In the genomic region with DNA sequence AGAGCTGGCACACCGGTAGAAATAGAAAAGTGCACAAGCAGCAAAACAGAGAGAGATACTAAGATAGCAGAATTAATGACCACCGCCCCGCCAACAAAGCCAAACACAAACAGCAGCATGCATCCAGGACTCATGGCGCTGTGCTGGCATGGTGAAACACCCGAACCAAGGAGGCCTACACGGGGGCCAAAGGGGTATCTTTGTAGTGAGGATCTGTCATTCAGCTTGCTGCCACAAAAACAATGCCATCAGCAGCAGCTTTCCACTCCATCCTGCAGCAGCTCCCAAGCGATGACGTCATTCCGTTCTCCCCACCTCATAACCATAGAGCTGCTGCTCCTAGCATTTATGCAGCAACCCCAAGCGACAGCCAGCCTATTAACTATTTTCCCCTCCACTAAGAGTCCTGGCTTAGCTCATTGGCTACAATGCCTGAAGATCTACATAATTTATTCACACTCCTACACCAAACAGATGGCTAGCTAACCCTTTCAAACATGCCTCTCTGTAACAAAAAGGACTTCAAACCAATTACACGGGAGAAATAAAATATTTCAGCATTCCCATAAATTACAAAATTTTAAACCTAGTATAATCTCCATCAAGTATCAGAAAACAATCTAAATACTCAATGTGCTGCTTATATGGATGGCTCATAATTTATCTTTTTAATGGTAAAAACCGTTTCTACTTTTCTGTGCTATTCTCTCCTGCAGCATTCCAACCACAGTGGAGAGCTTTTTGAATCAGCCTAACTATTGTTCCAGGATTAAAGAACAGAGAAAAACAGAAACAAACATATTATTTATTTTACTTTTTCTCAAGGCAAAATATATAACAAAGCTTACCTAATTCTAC, we compare ENCODE assay signal across 8 cellular contexts.
DNase-seq lines count a peak whose midpoint lies in the region; ATAC-seq and TF ChIP-seq lines count a peak whose summit lies in the region.
"Had no signal": no experiment of that assay in that cellular context is flagged by ENCODE, and none has a peak within 500 bp of the region (broad histone marks: within the 10 kb centered on the region; RNA-seq: fewer than 3 reads in every experiment).

No MANE protein-coding gene starts in this region.

- DNase-seq in NAMALWA (ENCODE audit: low spot score) (peak; percentile 32), WTC11 (ENCODE audit: low spot score) (peak; percentile 74), heart right ventricle (peak; percentile 17 to 76), pons (ENCODE audit: low spot score) (peak; percentile 99)
- no peak for DNase-seq in naive thymus-derived CD4-positive, alpha-beta T cell
- no peak for DNase-seq in activated T-helper 2 cell treated with anti-CD3 and anti-CD28 coated beads, Interferon-gamma antibody, Interleukin-2, Interleukin-4, amounts not matched to agents 10 μg/mL and 5 μg/mL and 100 μg/mL, durations not matched to agents 14 hours and 24 hours and 36 hours (ENCODE audit: low spot score)

- CTCF ChIA-PET in WTC11 (lab: Charles Lee), result interaction anchor here (0.9 to 8.2 kb wide), 9 partner anchors 10 to 264 kb away, joined by 3 to 97 read pairs (median 4); a partner anchor contains a TSS
- CTCF ChIA-PET in naive thymus-derived CD4-positive, alpha-beta T cell (lab: Charles Lee), result interaction anchor here (1.4 kb wide), 1 partner anchor 11 kb away, joined by 5 read pairs; no protein-coding TSS in a partner anchor

- WGBS in heart right ventricle, 2 donors, result 37 to 44% methylated on average over 12 of the region's 12 CpGs

- H3K4me3 Mint-ChIP-seq in WTC11, result no peak overlapping the region
- H3K4me3 Mint-ChIP-seq in naive thymus-derived CD4-positive, alpha-beta T cell, result no peak overlapping the region
- no peak overlapping the region for H3K4me3 Mint-ChIP-seq in activated T-helper 2 cell treated with anti-CD3 and anti-CD28 coated beads, Interferon-gamma antibody, Interleukin-2, Interleukin-4, amounts not matched to agents 10 μg/mL and 5 μg/mL and 100 μg/mL, durations not matched to agents 14 hours and 24 hours and 36 hours (ENCODE audit: low read depth)
- H3K4me3 Mint-ChIP-seq: T-helper 1 cell treated with Interleukin-12 subunit alpha and Interleukin-12 subunit beta and Interleukin-4 antibody, amounts not matched to agents 30 μg/mL and 1 μg/mL, for 36 hours had no signal

- H3K27ac Mint-ChIP-seq in WTC11, result no peak overlapping the region
- no peak overlapping the region for H3K27ac Mint-ChIP-seq in naive thymus-derived CD4-positive, alpha-beta T cell
- no peak overlapping the region for H3K27ac Mint-ChIP-seq in activated T-helper 2 cell treated with anti-CD3 and anti-CD28 coated beads, Interferon-gamma antibody, Interleukin-2, Interleukin-4, amounts not matched to agents 10 μg/mL and 5 μg/mL and 100 μg/mL, durations not matched to agents 14 hours and 24 hours and 36 hours
- H3K27ac Mint-ChIP-seq: T-helper 1 cell treated with Interleukin-12 subunit alpha and Interleukin-12 subunit beta and Interleukin-4 antibody, amounts not matched to agents 30 μg/mL and 1 μg/mL, for 36 hours had no signal

- intact Hi-C loops in heart right ventricle (cut with DNase I), result no loop called here
- intact Hi-C loops in naive thymus-derived CD4-positive, alpha-beta T cell (cut with micrococcal nuclease), result loop anchor here in 1 of 2 donors (1.0 kb wide), 1 partner anchor 10 kb away; no protein-coding TSS in a partner anchor
- intact Hi-C loops in activated T-helper 2 cell treated with anti-CD3 and anti-CD28 coated beads, Interferon-gamma antibody, Interleukin-2, Interleukin-4, amounts not matched to agents 10 μg/mL and 5 μg/mL and 100 μg/mL, durations not matched to agents 14 hours and 24 hours and 36 hours (cut with micrococcal nuclease), result no loop called here

- no peaks in the 10 kb centered on the region for H3K36me3 Mint-ChIP-seq in WTC11
- peaks cover 0 to 15% (median 6%) of the 10 kb centered on the region in 5 donors for H3K36me3 Mint-ChIP-seq in naive thymus-derived CD4-positive, alpha-beta T cell
- peaks cover 16% of the 10 kb centered on the region for H3K36me3 Mint-ChIP-seq in activated T-helper 2 cell treated with anti-CD3 and anti-CD28 coated beads, Interferon-gamma antibody, Interleukin-2, Interleukin-4, amounts not matched to agents 10 μg/mL and 5 μg/mL and 100 μg/mL, durations not matched to agents 14 hours and 24 hours and 36 hours (ENCODE audit: low read depth)

- no peaks in the 10 kb centered on the region for H3K27me3 Mint-ChIP-seq in WTC11 (ENCODE audit: low read depth)
- H3K27me3 Mint-ChIP-seq in naive thymus-derived CD4-positive, alpha-beta T cell, result no peaks in the 10 kb centered on the region
- no peaks in the 10 kb centered on the region for H3K27me3 Mint-ChIP-seq in activated T-helper 2 cell treated with anti-CD3 and anti-CD28 coated beads, Interferon-gamma antibody, Interleukin-2, Interleukin-4, amounts not matched to agents 10 μg/mL and 5 μg/mL and 100 μg/mL, durations not matched to agents 14 hours and 24 hours and 36 hours (ENCODE audit: low read depth)

- H3K27ac ChIP-seq in heart right ventricle, result peak overlapping the region in 1 of 10 donors; percentile 18
- H3K27ac ChIP-seq in naive thymus-derived CD4-positive, alpha-beta T cell (ENCODE audit: low read depth, low read length), result no peak overlapping the region

- H3K36me3 ChIP-seq in heart right ventricle, result peaks cover 0 to 12% (median 0%) of the 10 kb centered on the region in 9 donors
- H3K36me3 ChIP-seq in naive thymus-derived CD4-positive, alpha-beta T cell (ENCODE audit: control insufficient read depth in 2 of 3, insufficient read depth in 3 of 3, low read length in 3 of 3), result peaks cover 0 to 6% (median 0%) of the 10 kb centered on the region in 3 experiments

- TF ChIP-seq CTCF in WTC11 (IDR thresholded peaks at IDR 0.05) (no peak), heart right ventricle (IDR thresholded peaks at IDR 0.05) (no peak)

- H3K27me3 ChIP-seq in heart right ventricle, result no peaks in the 10 kb centered on the region
- no peaks in the 10 kb centered on the region for H3K27me3 ChIP-seq in naive thymus-derived CD4-positive, alpha-beta T cell (ENCODE audit: control insufficient read depth in 2 of 2, insufficient read depth in 2 of 2, low read length in 2 of 2)

- peak overlapping the region in 7 of 10 donors; percentile 6 to 40 (median 38) for H3K4me3 ChIP-seq in heart right ventricle
- no peak overlapping the region for H3K4me3 ChIP-seq in naive thymus-derived CD4-positive, alpha-beta T cell (ENCODE audit: low read length)

- no peaks in the 10 kb centered on the region for H3K9me3 Mint-ChIP-seq in WTC11
- H3K9me3 Mint-ChIP-seq in naive thymus-derived CD4-positive, alpha-beta T cell, result no peaks in the 10 kb centered on the region
- H3K9me3 Mint-ChIP-seq in activated T-helper 2 cell treated with anti-CD3 and anti-CD28 coated beads, Interferon-gamma antibody, Interleukin-2, Interleukin-4, amounts not matched to agents 10 μg/mL and 5 μg/mL and 100 μg/mL, durations not matched to agents 14 hours and 24 hours and 36 hours, result no peaks in the 10 kb centered on the region
- H3K9me3 Mint-ChIP-seq: T-helper 1 cell treated with Interleukin-12 subunit alpha and Interleukin-12 subunit beta and Interleukin-4 antibody, amounts not matched to agents 30 μg/mL and 1 μg/mL, for 36 hours had no signal

- POLR2A ChIA-PET in WTC11 (lab: Charles Lee), result interaction anchor here (0.5 to 2.2 kb wide), 6 partner anchors 10 to 180 kb away, joined by 3 to 9 read pairs (median 4); a partner anchor contains a TSS
- POLR2A ChIA-PET in naive thymus-derived CD4-positive, alpha-beta T cell (lab: Charles Lee), result interaction anchor here (0.5 to 0.6 kb wide), 2 partner anchors 69 to 531 kb away, joined by 3 to 4 read pairs; no protein-coding TSS in a partner anchor

- peaks cover 10% of the 10 kb centered on the region for H3K4me1 Mint-ChIP-seq in WTC11
- peaks cover 0 to 7% (median 0%) of the 10 kb centered on the region in 7 donors for H3K4me1 Mint-ChIP-seq in naive thymus-derived CD4-positive, alpha-beta T cell
- H3K4me1 Mint-ChIP-seq in activated T-helper 2 cell treated with anti-CD3 and anti-CD28 coated beads, Interferon-gamma antibody, Interleukin-2, Interleukin-4, amounts not matched to agents 10 μg/mL and 5 μg/mL and 100 μg/mL, durations not matched to agents 14 hours and 24 hours and 36 hours (ENCODE audit: low read depth), result peaks cover 1% of the 10 kb centered on the region

- peak; percentile 98 for ATAC-seq in WTC11
- ATAC-seq in heart right ventricle, result peak; percentile 90 to 96 (median 92)
- no peak for ATAC-seq in naive thymus-derived CD4-positive, alpha-beta T cell
- no peak for ATAC-seq in GM18907 (IDR thresholded peaks at IDR 0.05; ENCODE audit: unreplicated experiment)

- H3K4me1 ChIP-seq in heart right ventricle, result peaks cover 0 to 39% (median 18%) of the 10 kb centered on the region in 9 donors
- H3K4me1 ChIP-seq in naive thymus-derived CD4-positive, alpha-beta T cell (ENCODE audit: control insufficient read depth in 2 of 2, insufficient read depth in 2 of 2, low read length in 2 of 2), result peaks cover 0 to 5% of the 10 kb centered on the region in 2 donors

- no peaks in the 10 kb centered on the region for H3K9me3 ChIP-seq in heart right ventricle
- H3K9me3 ChIP-seq in naive thymus-derived CD4-positive, alpha-beta T cell (ENCODE audit: control insufficient read depth in 2 of 3, low read length in 3 of 3), result no peaks in the 10 kb centered on the region

TF ChIP-seq in WTC11, 78 proteins besides CTCF, POLR2A, EP300 and RAD21:
- TF ChIP-seq HMGA2 (CRISPR knock-in tag; IDR thresholded peaks at IDR 0.05), result peak; percentile 73
- peak; percentile 97 for TF ChIP-seq ZBTB21 (CRISPR knock-in tag; IDR thresholded peaks at IDR 0.05; ENCODE audit: borderline replicate concordance)
- TF ChIP-seq GABPB1 (CRISPR knock-in tag; IDR thresholded peaks at IDR 0.05), result no peak
- TF ChIP-seq CREM (CRISPR knock-in tag; IDR thresholded peaks at IDR 0.05), result peak; percentile 88

Comparison
In these comparisons a context has a peak if more than half of its experiments do, and no peak if none do; other contexts are left out.
1. DNase-seq: peak in NAMALWA (single experiment), WTC11 (single experiment), heart right ventricle (2 of 2) and pons (single experiment); none in naive thymus-derived CD4-positive, alpha-beta T cell (0 of 9) and activated T-helper 2 cell treated with anti-CD3 and anti-CD28 coated beads, Interferon-gamma antibody, Interleukin-2, Interleukin-4, amounts not matched to agents 10 μg/mL and 5 μg/mL and 100 μg/mL, durations not matched to agents 14 hours and 24 hours and 36 hours (single experiment).
2. ATAC-seq: peak in WTC11 (single experiment) and heart right ventricle (8 of 8); none in naive thymus-derived CD4-positive, alpha-beta T cell (single experiment) and GM18907 (single experiment).